In the genomic region with DNA sequence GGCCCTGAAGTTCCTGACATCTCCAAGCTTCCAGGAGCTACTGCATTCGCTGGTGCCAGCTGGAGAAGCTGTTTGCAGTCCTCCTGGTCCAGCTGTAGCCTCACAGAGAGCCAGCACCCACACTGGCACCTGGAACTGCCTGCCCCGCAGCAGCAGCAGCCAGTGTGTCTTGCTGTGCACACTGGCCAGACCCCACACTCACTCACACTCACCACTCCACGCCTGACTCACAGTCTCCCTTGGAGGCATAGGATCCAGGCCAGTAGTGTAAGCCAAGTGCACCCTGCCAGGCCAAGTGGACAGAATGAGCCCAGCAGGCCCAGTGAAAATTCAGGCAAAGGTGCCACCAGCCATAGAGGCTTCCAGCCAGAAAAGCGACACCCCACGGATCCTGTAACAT, we compare ENCODE assay signal across 29 cellular contexts.
"Had no signal": no experiment of that assay in that cellular context is flagged by ENCODE, and none has a peak within 500 bp of the region (broad histone marks: within the 10 kb centered on the region; RNA-seq: fewer than 3 reads in every experiment).

No MANE protein-coding gene starts in this region.

- H3K36me3 ChIP-seq: gastrocnemius medialis, heart left ventricle had no signal

- H3K27ac ChIP-seq: body of pancreas, coronary artery, dorsolateral prefrontal cortex, foreskin keratinocyte, gastrocnemius medialis, heart left ventricle, hepatocyte had no signal

- H3K4me3 ChIP-seq: body of pancreas, coronary artery, dorsolateral prefrontal cortex, gastrocnemius medialis, heart left ventricle, hepatocyte had no signal

- ATAC-seq: activated CD4-positive, alpha-beta T cell treated with anti-CD3 and anti-CD28 coated beads for 36 hours; activated CD8-positive, alpha-beta memory T cell treated with anti-CD3 and anti-CD28 coated beads, Interleukin-2, amount 10 ng/mL, durations not matched to agents 7 days and 5 days; activated CD8-positive, alpha-beta T cell treated with anti-CD3 and anti-CD28 coated beads, Interleukin-2, amount 10 ng/mL, durations not matched to agents 7 days and 5 days; body of pancreas; esophagus mucosa; foreskin keratinocyte; gastrocnemius medialis; heart left ventricle had no signal

- H3K4me1 ChIP-seq: body of pancreas, foreskin keratinocyte, gastrocnemius medialis, heart left ventricle had no signal

- H3K9me3 ChIP-seq: gastrocnemius medialis had no signal

- DNase-seq: activated CD4-positive, alpha-beta memory T cell treated with anti-CD3 and anti-CD28 coated beads for 36 hours; activated CD4-positive, alpha-beta T cell treated with anti-CD3 and anti-CD28 coated beads for 36 hours; activated CD4-positive, alpha-beta T cell treated with anti-CD3 and anti-CD28 coated beads, Interleukin-2, amount 10 ng/mL, durations not matched to agents 24 days and 14 days; activated CD4-positive, CD25-positive, alpha-beta regulatory T cell; activated CD4-positive, CD25-positive, alpha-beta regulatory T cell treated with anti-CD3 and anti-CD28 coated beads, Interleukin-2, amount 50 U/mL, for 72 hours; activated CD8-positive, alpha-beta memory T cell treated with anti-CD3 and anti-CD28 coated beads, Interleukin-2, amount 10 ng/mL, durations not matched to agents 7 days and 5 days; activated CD8-positive, alpha-beta memory T cell treated with anti-CD3 and anti-CD28 coated beads, Interleukin-2, amount 50 U/mL, for 4 hours; activated CD8-positive, alpha-beta T cell treated with anti-CD3 and anti-CD28 coated beads, Interleukin-2, amount 10 ng/mL, durations not matched to agents 7 days and 5 days; activated effector memory CD4-positive, alpha-beta T cell treated with anti-CD3 and anti-CD28 coated beads, Interleukin-2, amount 50 U/mL, for 16 hours; activated naive CD4-positive, alpha-beta T cell treated with anti-CD3 and anti-CD28 coated beads for 36 hours; activated naive CD8-positive, alpha-beta T cell treated with anti-CD3 and anti-CD28 coated beads, Interleukin-2, amount 10 ng/mL, durations not matched to agents 7 days and 5 days; activated T-cell treated with anti-CD3 and anti-CD28 coated beads, Interleukin-2, amount 50 U/mL, for 1 hour; activated T-cell treated with anti-CD3 and anti-CD28 coated beads, Interleukin-2, amount 50 U/mL, for 48 hours; amygdala; aorta; body of pancreas; caudate nucleus; cerebellar nuclear complex; dorsolateral prefrontal cortex; effector memory CD4-positive, alpha-beta T cell; endodermal cell; foreskin keratinocyte; gastrocnemius medialis; glutamatergic neuron; heart left ventricle; T-helper 2 cell had no signal

- H3K27me3 ChIP-seq: body of pancreas, dorsolateral prefrontal cortex, foreskin keratinocyte, gastrocnemius medialis, heart left ventricle, hepatocyte had no signal
